8 cellular contexts compared by ENCODE assay signal in genomic region chr7:151123485-151124204, GRCh38. TPM values are rescaled to one million over a fixed set of nuclear protein-coding genes. Genes with fewer than 3 reads are reported as not detected.
DNase-seq lines count a peak whose midpoint lies in the region; ATAC-seq and TF ChIP-seq lines count a peak whose summit lies in the region.

No MANE protein-coding gene starts in this region.

- H3K27me3 ChIP-seq in BE2C, result no peaks in the 10 kb centered on the region

- peak; percentile 78 for ATAC-seq in HG03469 (IDR thresholded peaks at IDR 0.05; ENCODE audit: unreplicated experiment)
- ATAC-seq in memory B cell (ENCODE audit: low read depth), result peak; percentile 98

- H3K36me3 Mint-ChIP-seq in activated CD4-positive, alpha-beta memory T cell treated with anti-CD3 and anti-CD28 coated beads for 36 hours, result peaks cover 15% of the 10 kb centered on the region
- H3K36me3 Mint-ChIP-seq in memory B cell, result peaks cover 28% of the 10 kb centered on the region

- peak; percentile 100 for TF ChIP-seq CTCF in BE2C (IDR thresholded peaks at IDR 0.05; ENCODE audit: low read depth, low read length)

- H3K9me3 ChIP-seq in BE2C, result no peaks in the 10 kb centered on the region

- H3K4me1 Mint-ChIP-seq in activated CD4-positive, alpha-beta memory T cell treated with anti-CD3 and anti-CD28 coated beads for 36 hours (ENCODE audit: low read depth), result no peaks in the 10 kb centered on the region
- H3K4me1 Mint-ChIP-seq in memory B cell, result peaks cover 4% of the 10 kb centered on the region

- DNase-seq in BE2C (peak; percentile 87), GM19240 (ENCODE audit: insufficient read length, low spot score) (peak; percentile 100), NCI-H82 (lab: John Stamatoyannopoulos, UW) (peak; percentile 91), memory B cell (ENCODE audit: low spot score in 2 of 2) (peak; percentile 83 to 88)
- DNase-seq in activated CD4-positive, alpha-beta memory T cell treated with anti-CD3 and anti-CD28 coated beads for 36 hours, result peak; percentile 85
- peak; percentile 83 for DNase-seq in effector CD4-positive, alpha-beta T cell
- peak; percentile 50 to 53 for DNase-seq in stimulated activated CD8-positive, alpha-beta memory T cell treated with anti-CD3 and anti-CD28 coated beads, Interleukin-15, amount 100 ng/mL, for 48 hours (ENCODE audit: low read depth in 2 of 2)

- POLR2A ChIA-PET in activated CD4-positive, alpha-beta memory T cell treated with anti-CD3 and anti-CD28 coated beads for 36 hours (lab: Charles Lee), result no interaction called here

- no peaks in the 10 kb centered on the region for H3K27me3 Mint-ChIP-seq in activated CD4-positive, alpha-beta memory T cell treated with anti-CD3 and anti-CD28 coated beads for 36 hours
- no peaks in the 10 kb centered on the region for H3K27me3 Mint-ChIP-seq in memory B cell

- intact Hi-C loops in activated CD4-positive, alpha-beta memory T cell treated with anti-CD3 and anti-CD28 coated beads for 36 hours (cut with micrococcal nuclease), result loop anchor here (1.0 to 2.0 kb wide), 3 partner anchors 49 to 180 kb away; no protein-coding TSS in a partner anchor

- H3K27ac Mint-ChIP-seq in activated CD4-positive, alpha-beta memory T cell treated with anti-CD3 and anti-CD28 coated beads for 36 hours, result no peak overlapping the region
- H3K27ac Mint-ChIP-seq in memory B cell, result no peak overlapping the region

- no peaks in the 10 kb centered on the region for H3K9me3 Mint-ChIP-seq in activated CD4-positive, alpha-beta memory T cell treated with anti-CD3 and anti-CD28 coated beads for 36 hours
- no peaks in the 10 kb centered on the region for H3K9me3 Mint-ChIP-seq in memory B cell

- H3K36me3 ChIP-seq in BE2C, result peaks cover 75% of the 10 kb centered on the region

- H3K4me1 ChIP-seq in BE2C, result no peaks in the 10 kb centered on the region

- H3K4me3 Mint-ChIP-seq in activated CD4-positive, alpha-beta memory T cell treated with anti-CD3 and anti-CD28 coated beads for 36 hours, result no peak overlapping the region
- H3K4me3 Mint-ChIP-seq in memory B cell, result no peak overlapping the region

- CTCF ChIA-PET in activated CD4-positive, alpha-beta memory T cell treated with anti-CD3 and anti-CD28 coated beads for 36 hours (lab: Charles Lee), result interaction anchor here (0.6 to 2.7 kb wide), 49 partner anchors 8 to 497 kb away, joined by 3 to 44 read pairs (median 4); partner anchors contain the start of genes ABCB8, ABCF2, FASTK and GBX1

- H3K4me3 ChIP-seq in BE2C (ENCODE audit: low read depth, low read length), result no peak overlapping the region

RNA-seq across cellular contexts. Expression of gene AGAP3, which starts 37.4 kb away (rescaled TPM):
- 220 TPM for polyA plus RNA-seq in BE2C (2012; ENCODE audit: insufficient read depth, insufficient read length, low read depth)
- total RNA-seq in activated CD4-positive, alpha-beta memory T cell treated with anti-CD3 and anti-CD28 coated beads for 36 hours, result 10 to 100 TPM; 29.8 to 36.5 TPM

RNA-seq across cellular contexts. Expression of gene TMUB1, which starts 40.4 kb away (rescaled TPM):
- polyA plus RNA-seq in BE2C (2012; ENCODE audit: insufficient read depth, insufficient read length, low read depth), result 203 TPM
- 10 to 100 TPM; 53.8 to 60.9 TPM for total RNA-seq in activated CD4-positive, alpha-beta memory T cell treated with anti-CD3 and anti-CD28 coated beads for 36 hours

RNA-seq across cellular contexts. Expression of gene FASTK, which starts 43.0 kb away (rescaled TPM):
- 267 TPM for polyA plus RNA-seq in BE2C (2012; ENCODE audit: insufficient read depth, insufficient read length, low read depth)
- 10 to 100 TPM; 56.8 to 57.4 TPM for total RNA-seq in activated CD4-positive, alpha-beta memory T cell treated with anti-CD3 and anti-CD28 coated beads for 36 hours

RNA-seq across cellular contexts. Expression of gene GBX1, which starts 43.8 kb away (rescaled TPM):
- polyA plus RNA-seq in BE2C (2012; ENCODE audit: insufficient read depth, insufficient read length, low read depth), result not detected
- not detected for total RNA-seq in activated CD4-positive, alpha-beta memory T cell treated with anti-CD3 and anti-CD28 coated beads for 36 hours
